8 cellular contexts compared by ENCODE assay signal in the genomic region with DNA sequence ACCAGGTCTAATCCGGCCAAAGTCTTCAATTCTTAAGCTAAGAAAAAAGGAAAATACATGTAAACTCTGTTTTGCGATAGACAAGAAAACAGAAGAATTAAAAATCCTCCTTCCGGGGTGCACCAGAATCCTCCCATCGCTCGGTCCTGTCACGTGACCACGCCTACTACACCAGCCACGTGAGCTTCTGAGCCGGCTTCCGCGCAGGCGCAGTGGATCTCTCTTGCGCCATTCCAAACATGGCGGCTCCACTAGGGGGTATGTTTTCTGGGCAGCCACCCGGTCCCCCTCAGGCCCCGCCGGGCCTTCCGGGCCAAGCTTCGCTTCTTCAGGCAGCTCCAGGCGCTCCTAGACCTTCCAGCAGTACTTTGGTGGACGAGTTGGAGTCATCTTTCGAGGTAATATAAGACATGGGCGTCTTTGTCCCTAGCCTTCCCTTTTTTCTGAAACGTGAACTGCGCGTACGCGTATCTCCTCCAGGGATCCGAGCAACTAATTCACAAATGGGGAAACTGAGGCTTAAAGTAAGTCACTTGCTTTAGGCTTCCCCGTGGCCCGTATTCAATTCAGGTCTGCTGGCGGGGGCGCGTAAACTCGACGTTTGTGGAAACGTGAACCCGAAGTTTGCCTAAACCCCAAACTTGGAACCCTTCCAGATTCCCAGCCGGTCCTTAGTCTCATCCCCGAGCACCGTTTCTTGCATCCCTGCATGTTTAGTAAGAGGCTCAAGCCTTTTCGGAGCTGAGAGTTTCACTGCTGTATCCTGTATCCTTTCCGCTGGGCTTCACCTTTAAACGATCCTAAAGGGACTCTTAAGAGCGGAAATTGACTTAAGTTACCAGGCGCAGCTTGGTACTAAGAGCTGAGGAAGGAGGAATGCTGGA.
DNase-seq lines count a peak whose midpoint lies in the region; ATAC-seq and TF ChIP-seq lines count a peak whose summit lies in the region.

A gene with protein sequence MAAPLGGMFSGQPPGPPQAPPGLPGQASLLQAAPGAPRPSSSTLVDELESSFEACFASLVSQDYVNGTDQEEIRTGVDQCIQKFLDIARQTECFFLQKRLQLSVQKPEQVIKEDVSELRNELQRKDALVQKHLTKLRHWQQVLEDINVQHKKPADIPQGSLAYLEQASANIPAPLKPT (plus strand): TSS at position 226 of the 884 bp plus-strand sequence. CDS start 14 bp downstream, at position 240.

- in situ Hi-C loops in GM18951 (cut with MboI; ENCODE audit: low sequenced_read_pairs, unreplicated experiment): no loop called here

- ATAC-seq in HG03196 (IDR thresholded peaks at IDR 0.05; ENCODE audit: unreplicated experiment): peak; percentile 96
- ATAC-seq in central memory CD8-positive, alpha-beta T cell (replicated peaks; ENCODE audit: extremely low read depth, poor library complexity, severe bottlenecking): peak; percentile 93

- H3K27ac Mint-ChIP-seq in central memory CD8-positive, alpha-beta T cell (ENCODE audit: low read depth): peak within 1 kb of the TSS; percentile 98

- DNase-seq in AG09309 (ENCODE audit: low read depth) (peak; percentile 77), NCI-H446 (lab: John Stamatoyannopoulos, UW) (peak; percentile 80 to 89), islet precursor cell (peak; percentile 96)
- peak; percentile 93 for DNase-seq in activated CD4-positive, CD25-positive, alpha-beta regulatory T cell treated with anti-CD3 and anti-CD28 coated beads, Interleukin-2, amount 50 U/mL, for 16 hours (ENCODE audit: low read depth, low spot score)
- peak; percentile 89 for DNase-seq in central memory CD8-positive, alpha-beta T cell (ENCODE audit: low spot score in 2 of 2)
- DNase-seq in stimulated activated CD4-positive, alpha-beta T cell treated with anti-CD3 and anti-CD28 coated beads, Interleukin-12 subunit alpha, Interleukin-12 subunit beta, amount 100 ng/mL, for 48 hours (ENCODE audit: low read depth in 2 of 3, low spot score in 1 of 3): peak; percentile 92 to 93 (median 92)

- H3K27me3 Mint-ChIP-seq in central memory CD8-positive, alpha-beta T cell: no peaks in the 10 kb centered on the region

- peak within 1 kb of the TSS; percentile 95 for H3K4me3 Mint-ChIP-seq in central memory CD8-positive, alpha-beta T cell

- peaks cover 37% of the 10 kb centered on the region for H3K36me3 Mint-ChIP-seq in central memory CD8-positive, alpha-beta T cell (ENCODE audit: insufficient read depth)

- TF ChIP-seq POLR2A in GM18951 (IDR thresholded peaks at IDR 0.05; ENCODE audit: extremely low read depth, insufficient read depth, insufficient read length): peak; percentile 92

- TF ChIP-seq CTCF in AG09309 (IDR thresholded peaks at IDR 0.05; ENCODE audit: control insufficient read depth, insufficient read depth, low read depth, low read length, missing control alignments): no peak

- H3K4me1 Mint-ChIP-seq in central memory CD8-positive, alpha-beta T cell: peaks cover 38% of the 10 kb centered on the region

- peak within 1 kb of the TSS; percentile 81 for H3K4me3 ChIP-seq in AG09309 (ENCODE audit: control insufficient read depth, low read depth, low read length)

- no peaks in the 10 kb centered on the region for H3K9me3 Mint-ChIP-seq in central memory CD8-positive, alpha-beta T cell

Comparison
In these comparisons a context has a peak if more than half of its experiments do, and no peak if none do; other contexts are left out.
1. Peak in every context shown above with its lines: DNase-seq, ATAC-seq and H3K4me3 ChIP-seq.